ENCODE assay signal across 9 cellular contexts in the genomic region with DNA sequence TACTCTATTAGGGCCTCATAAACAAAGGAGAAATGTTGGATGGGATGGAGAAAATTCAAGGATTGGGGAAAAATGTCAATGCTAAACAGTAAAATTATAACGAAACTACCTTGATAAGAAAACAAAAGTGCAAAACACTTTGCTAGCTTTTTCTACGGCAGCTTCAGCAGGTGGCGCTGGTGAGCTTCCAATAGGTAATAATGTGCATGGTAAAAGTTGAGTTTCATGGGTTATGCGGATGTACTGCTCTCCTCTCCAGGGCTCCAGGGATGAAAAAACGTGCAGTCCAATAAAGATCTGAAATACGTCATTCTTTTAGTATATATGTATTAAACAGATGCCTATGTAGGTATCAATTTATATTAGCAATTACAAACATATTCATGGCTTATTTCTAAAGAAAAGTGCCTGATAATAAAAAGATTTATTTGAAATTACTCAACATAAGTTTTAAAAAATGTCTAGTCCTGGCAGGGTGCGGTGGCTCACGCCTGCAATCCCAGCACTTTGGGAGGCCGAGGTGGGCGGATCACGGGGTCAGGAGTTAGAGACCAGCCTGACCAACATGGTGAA.
DNase-seq lines count a peak whose midpoint lies in the region; ATAC-seq and TF ChIP-seq lines count a peak whose summit lies in the region.
"Had no signal": no experiment of that assay in that cellular context is flagged by ENCODE, and none has a peak within 500 bp of the region (broad histone marks: within the 10 kb centered on the region; RNA-seq: fewer than 3 reads in every experiment).

No MANE protein-coding gene starts in this region.

- peak overlapping the region in 2 of 3 experiments; percentile 19 to 33 for H3K4me3 Mint-ChIP-seq in nephron

- ATAC-seq in HG02610 (IDR thresholded peaks at IDR 0.05; ENCODE audit: unreplicated experiment), result peak; percentile 85
- ATAC-seq in HG03457 (IDR thresholded peaks at IDR 0.05; ENCODE audit: unreplicated experiment), result no peak

- no peaks in the 10 kb centered on the region for H3K9me3 Mint-ChIP-seq in nephron

- peak; percentile 85 for TF ChIP-seq CTCF in A673 (conservative IDR thresholded peaks at IDR 0.05; ENCODE audit: low read depth, low read length)
- TF ChIP-seq CTCF in GM12801 (IDR thresholded peaks at IDR 0.05; ENCODE audit: extremely low read depth, insufficient read length), result peak; percentile 11
- TF ChIP-seq CTCF in epithelial cell of proximal tubule (conservative IDR thresholded peaks at IDR 0.05; ENCODE audit: low read depth, low read length), result peak; percentile 93
- TF ChIP-seq CTCF in nephron (IDR thresholded peaks at IDR 0.05; ENCODE audit: unreplicated experiment in 3 of 3), result peak; percentile 85 to 93 (median 87)

- BruUV-seq in A673 (replicated peaks; lab: Mats Ljungman, UMichigan), result no TSS peak

- no peak overlapping the region for H3K27ac ChIP-seq in A673 (ENCODE audit: low read depth, low read length, poor library complexity, severe bottlenecking)
- H3K27ac ChIP-seq: neutrophil had no signal

- no peaks in the 10 kb centered on the region for H3K27me3 ChIP-seq in A673 (replicated peaks; ENCODE audit: insufficient read depth, low read depth, low read length, poor library complexity)
- H3K27me3 ChIP-seq: neutrophil had no signal

- CTCF ChIA-PET in A673 (lab: Charles Lee), result interaction anchor here (0.6 to 1.3 kb wide), 2 partner anchors 1494 to 1497 kb away, joined by 3 read pairs; no protein-coding TSS in a partner anchor

- DNase-seq in A673 (ENCODE audit: low spot score), result peak; percentile 59
- peak; percentile 78 for DNase-seq in NCI-H1092 treated with DMSO at 0.1 percent for 48 hours (lab: John Stamatoyannopoulos, UW)
- peak; percentile 19 for DNase-seq in T1000 (lab: John Stamatoyannopoulos, UW)
- peak; percentile 9 for DNase-seq in epithelial cell of proximal tubule (ENCODE audit: low read depth)

- H3K36me3 ChIP-seq in A673 (ENCODE audit: insufficient read depth, low read length, poor library complexity, severe bottlenecking), result no peaks in the 10 kb centered on the region
- H3K36me3 ChIP-seq: neutrophil had no signal

- H3K36me3 Mint-ChIP-seq in nephron (ENCODE audit: low read depth), result no peaks in the 10 kb centered on the region

- intact Hi-C loops in A673 (cut with micrococcal nuclease; ENCODE audit: unreplicated experiment), result loop anchor here (2.0 kb wide), 1 partner anchor 1501 kb away; no protein-coding TSS in a partner anchor

- no peaks in the 10 kb centered on the region for H3K27me3 Mint-ChIP-seq in nephron (ENCODE audit: low read depth)

- no peaks in the 10 kb centered on the region for H3K4me1 ChIP-seq in A673 (ENCODE audit: insufficient read depth, low read length, poor library complexity, severe bottlenecking)

- H3K27ac Mint-ChIP-seq in nephron, result peak overlapping the region in 2 of 3 experiments; percentile 9 to 54

- POLR2A ChIA-PET in A673 (lab: Charles Lee; ENCODE audit: low non-redundant PET), result no interaction called here

- H3K4me3 ChIP-seq in A673 (ENCODE audit: low read depth, low read length, poor library complexity, severe bottlenecking), result no peak overlapping the region
- H3K4me3 ChIP-seq in epithelial cell of proximal tubule (ENCODE audit: low read depth, low read length), result no peak overlapping the region

- H3K4me1 Mint-ChIP-seq in nephron, result no peaks in the 10 kb centered on the region

- H3K9me3 ChIP-seq in A673 (ENCODE audit: low read depth, low read length, poor library complexity, severe bottlenecking), result no peaks in the 10 kb centered on the region
- H3K9me3 ChIP-seq: neutrophil had no signal

Comparison
In these comparisons a context has a peak if more than half of its experiments do, and no peak if none do; other contexts are left out.
1. DNase-seq: peak in every context shown above with its lines; median percentile 78 in NCI-H1092 treated with DMSO at 0.1 percent for 48 hours; 59 in A673; 19 in T1000; 9 in epithelial cell of proximal tubule.
2. CTCF ChIP-seq: peak in every context shown above with its lines; median percentile 93 in epithelial cell of proximal tubule; 87 in nephron; 85 in A673; 11 in GM12801.